ENCODE assay signal across 10 cellular contexts in genomic region chr10:70162157-70162891, GRCh38. TPM values are rescaled to one million over a fixed set of nuclear protein-coding genes. Genes with fewer than 3 reads are reported as not detected.
DNase-seq lines count a peak whose midpoint lies in the region; ATAC-seq and TF ChIP-seq lines count a peak whose summit lies in the region.
"Had no signal": no experiment of that assay in that cellular context is flagged by ENCODE, and none has a peak within 500 bp of the region (broad histone marks: within the 10 kb centered on the region; RNA-seq: fewer than 3 reads in every experiment).

No MANE protein-coding gene starts in this region.

- WGBS in adrenal gland, 4 donors, result 88 to 95% (median 88%) methylated on average over 1 to 2 of the region's 2 CpGs

- peak; percentile 33 for ATAC-seq in GM19025 (IDR thresholded peaks at IDR 0.05; ENCODE audit: low read depth, unreplicated experiment)
- ATAC-seq in HG03571 (IDR thresholded peaks at IDR 0.05; ENCODE audit: unreplicated experiment), result peak; percentile 10
- ATAC-seq: left ventricle myocardium superior had no signal

- intact Hi-C loops in A673 (cut with micrococcal nuclease; ENCODE audit: unreplicated experiment) (no loop called here), left ventricle myocardium inferior (cut with micrococcal nuclease) (no loop called here), adrenal gland (cut with DNase I) (no loop called here)

- no peaks in the 10 kb centered on the region for H3K9me3 ChIP-seq in A673 (ENCODE audit: low read depth, low read length, poor library complexity, severe bottlenecking)
- H3K9me3 ChIP-seq in left ventricle myocardium inferior (replicated peaks), result no peaks in the 10 kb centered on the region
- no peaks in the 10 kb centered on the region for H3K9me3 ChIP-seq in adrenal gland (replicated peaks in 1 of 3)

- no TSS peak for BruUV-seq in A673 (replicated peaks; lab: Mats Ljungman, UMichigan)

- no peak overlapping the region for H3K4me3 Mint-ChIP-seq in chondrocyte (ENCODE audit: unreplicated experiment)

- peaks cover 23% of the 10 kb centered on the region for H3K36me3 Mint-ChIP-seq in chondrocyte (ENCODE audit: low read depth)

- H3K27ac ChIP-seq in A673 (ENCODE audit: low read depth, low read length, poor library complexity, severe bottlenecking) (peak overlapping the region; percentile 29), left ventricle myocardium inferior (replicated peaks) (no peak overlapping the region), adrenal gland (peak overlapping the region in 2 of 5 donors; percentile 5 to 6)

- H3K9me3 Mint-ChIP-seq in chondrocyte (ENCODE audit: low read depth), result no peaks in the 10 kb centered on the region

- H3K4me1 ChIP-seq in A673 (ENCODE audit: insufficient read depth, low read length, poor library complexity, severe bottlenecking) (peaks cover 4% of the 10 kb centered on the region), left ventricle myocardium inferior (peaks cover 79% of the 10 kb centered on the region), adrenal gland (replicated peaks in 1 of 2) (peaks cover 20 to 64% of the 10 kb centered on the region in 2 donors)

- DNase-seq in A673 (ENCODE audit: low spot score), result no peak
- no peak for DNase-seq in chondrocyte (ENCODE audit: low spot score)
- DNase-seq in NCI-H526 treated with DMSO at 0.1 percent for 48 hours (lab: John Stamatoyannopoulos, UW), result no peak
- no peak for DNase-seq in left ventricle myocardium inferior
- no peak for DNase-seq in adrenal gland
- DNase-seq in NCI-H1048 (lab: John Stamatoyannopoulos, UW), result no peak
- DNase-seq: left ventricle myocardium superior, retina had no signal

- no peak for TF ChIP-seq CTCF in A673 (conservative IDR thresholded peaks at IDR 0.05; ENCODE audit: low read depth, low read length)
- no peak for TF ChIP-seq CTCF in chondrocyte (IDR thresholded peaks at IDR 0.05)
- no peak for TF ChIP-seq CTCF in left ventricle myocardium inferior (IDR thresholded peaks at IDR 0.05; ENCODE audit: borderline replicate concordance)
- no peak for TF ChIP-seq CTCF in adrenal gland (IDR thresholded peaks at IDR 0.05)

- H3K4me1 Mint-ChIP-seq in chondrocyte (ENCODE audit: low read depth), result peaks cover 65% of the 10 kb centered on the region

- CTCF ChIA-PET in A673 (lab: Charles Lee), result no interaction called here

- H3K27me3 ChIP-seq in A673 (replicated peaks; ENCODE audit: insufficient read depth, low read depth, low read length, poor library complexity) (no peaks in the 10 kb centered on the region), left ventricle myocardium inferior (ENCODE audit: low read depth) (no peaks in the 10 kb centered on the region), adrenal gland (no peaks in the 10 kb centered on the region)

- H3K36me3 ChIP-seq in A673 (ENCODE audit: insufficient read depth, low read length, poor library complexity, severe bottlenecking) (peaks cover 53% of the 10 kb centered on the region), left ventricle myocardium inferior (peaks cover 42% of the 10 kb centered on the region), adrenal gland (replicated peaks in 1 of 2) (peaks cover 0 to 44% of the 10 kb centered on the region in 2 donors)

- no peak overlapping the region for H3K4me3 ChIP-seq in A673 (ENCODE audit: low read depth, low read length, poor library complexity, severe bottlenecking)
- no peak overlapping the region for H3K4me3 ChIP-seq in left ventricle myocardium inferior
- no peak overlapping the region for H3K4me3 ChIP-seq in adrenal gland

- TF ChIP-seq POLR2A in adrenal gland (IDR thresholded peaks at IDR 0.05), result no peak

- peak overlapping the region; percentile 80 for H3K27ac Mint-ChIP-seq in chondrocyte (ENCODE audit: unreplicated experiment)

- POLR2A ChIA-PET in A673 (lab: Charles Lee; ENCODE audit: low non-redundant PET), result no interaction called here

- no peaks in the 10 kb centered on the region for H3K27me3 Mint-ChIP-seq in chondrocyte (ENCODE audit: low read depth)

RNA-seq across cellular contexts. Expression of gene SAR1A, which starts 8.0 kb away (rescaled TPM):
- 200 and 215 TPM in 2 replicates for total RNA-seq in A673 (2021)
- 203 to 233 TPM (median 212 TPM) in 3 replicates for total RNA-seq in chondrocyte
- total RNA-seq in left ventricle myocardium inferior, result 84.6 TPM
- total RNA-seq in adrenal gland, result 100 to 1,000 TPM in 4 of 8 donors, 10 to 100 TPM in 4; 70.7 to 230 (median 114) TPM
- 100 to 1,000 TPM in 1 of 3 donors, 10 to 100 TPM in 2; 37.3 to 175 (median 41.2) TPM for polyA plus RNA-seq in adrenal gland

RNA-seq across cellular contexts. Expression of gene TYSND1, which starts 15.8 kb away (rescaled TPM):
- total RNA-seq in A673 (2021) (36.5 and 46.3 TPM in 2 replicates), chondrocyte (9.4 to 11.9 TPM (median 9.4 TPM) in 3 replicates), left ventricle myocardium inferior (6.4 TPM), adrenal gland (10 to 100 TPM in 7 of 8 donors, 1 to 10 TPM in 1; 4.1 to 33.1 (median 18.0) TPM)
- polyA plus RNA-seq in adrenal gland, result 10 to 100 TPM in 2 of 3 donors, 1 to 10 TPM in 1; 4.9 to 19.5 (median 19.3) TPM

RNA-seq across cellular contexts. Expression of gene AIFM2, which starts 29.7 kb away (rescaled TPM):
- total RNA-seq in A673 (2021) (4.3 and 5.7 TPM in 2 replicates), chondrocyte (10.0 to 10.8 TPM (median 10.3 TPM) in 3 replicates), left ventricle myocardium inferior (16.8 TPM), adrenal gland (10 to 100 TPM in 5 of 8 donors, 1 to 10 TPM in 3; 7.4 to 28.6 (median 11.2) TPM)
- polyA plus RNA-seq in adrenal gland, result 10 to 100 TPM in 2 of 3 donors, 1 to 10 TPM in 1; 8.9 to 31.2 (median 16.5) TPM
